ENCODE assay signal across 32 cellular contexts in genomic region chr9:123191260-123191659, GRCh38.
"Had no signal": no experiment of that assay in that cellular context is flagged by ENCODE, and none has a peak within 500 bp of the region (broad histone marks: within the 10 kb centered on the region; RNA-seq: fewer than 3 reads in every experiment).

No MANE protein-coding gene starts in this region.

- FAIRE-seq: islet of Langerhans had no signal

- H3K27ac Mint-ChIP-seq: activated CD8-positive, alpha-beta T cell treated with anti-CD3 and anti-CD28 coated beads for 36 hours; activated naive CD4-positive, alpha-beta T cell treated with anti-CD3 and anti-CD28 coated beads, Interleukin-2, amount 50 U/mL, for 72 hours; dendritic cell treated with granulocyte-macrophage colony-stimulating factor and Interleukin-4, amounts not matched to agents 40 ng/mL and 50 ng/mL, for 4 days; endodermal cell; nephron progenitor cell; stimulated activated memory B cell treated with anti-CD40 and anti-IgM and Interleukin-4, amounts not matched to agents 10 μg/mL and 1 μg/mL and 100 μg/mL, for 72 hours; stimulated activated naive CD8-positive, alpha-beta T cell treated with anti-CD3 and anti-CD28 coated beads, Interleukin-15, amount 100 ng/mL, for 72 hours; T-helper 17 cell had no signal

- H3K4me1 Mint-ChIP-seq: central memory CD8-positive, alpha-beta T cell; nephron progenitor cell; T-helper 17 cell had no signal

- H3K27me3 ChIP-seq: breast epithelium, foreskin keratinocyte, heart left ventricle, ovary, thyroid gland, upper lobe of right lung had no signal

- H3K27ac ChIP-seq: breast epithelium, foreskin keratinocyte, heart left ventricle, ovary, psoas muscle, thyroid gland, upper lobe of right lung, WERI-Rb-1 had no signal

- H3K4me1 ChIP-seq: breast epithelium, foreskin keratinocyte, psoas muscle, upper lobe of right lung had no signal

- H3K4me3 ChIP-seq: breast epithelium, heart left ventricle, ovary, psoas muscle, smooth muscle cell, thyroid gland, upper lobe of right lung had no signal

- H3K9me3 ChIP-seq: breast epithelium, heart left ventricle, ovary, psoas muscle, thyroid gland, upper lobe of right lung had no signal

- H3K4me3 Mint-ChIP-seq: activated CD8-positive, alpha-beta T cell treated with anti-CD3 and anti-CD28 coated beads for 36 hours; activated T-cell treated with anti-CD3 and anti-CD28 coated beads, Interleukin-2, amount 50 U/mL, for 4 hours; central memory CD8-positive, alpha-beta T cell; dendritic cell treated with granulocyte-macrophage colony-stimulating factor and Interleukin-4, amounts not matched to agents 40 ng/mL and 50 ng/mL, for 4 days; endodermal cell; naive B cell; nephron progenitor cell; stimulated activated memory B cell treated with anti-CD40 and anti-IgM and Interleukin-4, amounts not matched to agents 10 μg/mL and 1 μg/mL and 100 μg/mL, for 72 hours; stimulated activated naive CD8-positive, alpha-beta T cell treated with anti-CD3 and anti-CD28 coated beads, Interleukin-15, amount 100 ng/mL, for 72 hours; T-helper 17 cell had no signal

- H3K4me2 ChIP-seq: smooth muscle cell had no signal

- DNase-seq: activated CD4-positive, alpha-beta T cell treated with anti-CD3 and anti-CD28 coated beads for 1 hour; activated CD4-positive, alpha-beta T cell treated with anti-CD3 and anti-CD28 coated beads, Interleukin-2, amount 50 U/mL, for 1 hour; activated CD8-positive, alpha-beta T cell treated with anti-CD3 and anti-CD28 coated beads for 36 hours; activated naive CD4-positive, alpha-beta T cell; activated T-cell treated with anti-CD3 and anti-CD28 coated beads, Interleukin-2, amount 50 U/mL, for 4 hours; endodermal cell; foreskin keratinocyte; heart left ventricle; hypothalamus; left ventricle myocardium superior; naive B cell; nephron progenitor cell; ovary; psoas muscle; stimulated activated CD4-positive, alpha-beta T cell treated with anti-CD3 and anti-CD28 coated beads, Interleukin-1b, Interleukin-23, amount 100 ng/mL, for 48 hours; stimulated activated CD4-positive, alpha-beta T cell treated with anti-CD3 and anti-CD28 coated beads, Interleukin-4, amount 100 ng/mL, for 4 hours; stimulated activated CD8-positive, alpha-beta memory T cell treated with anti-CD3 and anti-CD28 coated beads, Interleukin-4, amount 100 ng/mL, for 48 hours; stimulated activated naive CD8-positive, alpha-beta T cell treated with anti-CD3 and anti-CD28 coated beads, Interleukin-15, amount 100 ng/mL, for 72 hours; substantia nigra; T-helper 17 cell; T1000; thyroid gland; upper lobe of right lung; WERI-Rb-1 had no signal

- H3K27me3 Mint-ChIP-seq: activated CD8-positive, alpha-beta T cell treated with anti-CD3 and anti-CD28 coated beads for 36 hours; central memory CD8-positive, alpha-beta T cell; dendritic cell treated with granulocyte-macrophage colony-stimulating factor and Interleukin-4, amounts not matched to agents 40 ng/mL and 50 ng/mL, for 4 days; naive B cell; stimulated activated memory B cell treated with anti-CD40 and anti-IgM and Interleukin-4, amounts not matched to agents 10 μg/mL and 1 μg/mL and 100 μg/mL, for 72 hours; stimulated activated naive CD8-positive, alpha-beta T cell treated with anti-CD3 and anti-CD28 coated beads, Interleukin-15, amount 100 ng/mL, for 72 hours; T-helper 17 cell had no signal

- H3K36me3 ChIP-seq: breast epithelium, heart left ventricle, ovary, thyroid gland, upper lobe of right lung, WERI-Rb-1 had no signal

- H3K9me3 Mint-ChIP-seq: activated naive CD4-positive, alpha-beta T cell treated with anti-CD3 and anti-CD28 coated beads, Interleukin-2, amount 50 U/mL, for 72 hours; central memory CD8-positive, alpha-beta T cell; dendritic cell treated with granulocyte-macrophage colony-stimulating factor and Interleukin-4, amounts not matched to agents 40 ng/mL and 50 ng/mL, for 4 days; stimulated activated memory B cell treated with anti-CD40 and anti-IgM and Interleukin-4, amounts not matched to agents 10 μg/mL and 1 μg/mL and 100 μg/mL, for 72 hours; stimulated activated naive CD8-positive, alpha-beta T cell treated with anti-CD3 and anti-CD28 coated beads, Interleukin-15, amount 100 ng/mL, for 72 hours had no signal

- H3K36me3 Mint-ChIP-seq: naive B cell had no signal

- ATAC-seq: activated CD8-positive, alpha-beta T cell treated with anti-CD3 and anti-CD28 coated beads for 36 hours; activated naive CD4-positive, alpha-beta T cell treated with anti-CD3 and anti-CD28 coated beads, Interleukin-2, amount 50 U/mL, for 72 hours; activated T-cell treated with anti-CD3 and anti-CD28 coated beads, Interleukin-2, amount 50 U/mL, for 4 hours; esophagus mucosa; foreskin keratinocyte; heart left ventricle; left ventricle myocardium superior; psoas muscle; stimulated activated memory B cell treated with anti-CD40 and anti-IgM and Interleukin-4, amounts not matched to agents 10 μg/mL and 1 μg/mL and 100 μg/mL, for 72 hours; stimulated activated naive CD8-positive, alpha-beta T cell treated with anti-CD3 and anti-CD28 coated beads, Interleukin-15, amount 100 ng/mL, for 72 hours; T-helper 17 cell; upper lobe of right lung had no signal
